In genomic region chr2:28390241-28390856, GRCh38 we compare ENCODE assay signal across 1 cellular context.
A peak's percentile ranks its signal among the peaks of the same experiment; 100 is the strongest.
TF ChIP-seq lines count a peak whose summit lies in the region.

No MANE protein-coding gene starts in this region.

TF ChIP-seq in HepG2, 621 proteins besides CTCF, POLR2A, EP300 and RAD21 (continued from another document and continues in another):
- 0 out of 2 replicates have a peak, but pooled peaks have one; percentile 17 for TF ChIP-seq DZIP1 (CRISPR knock-in tag; IDR thresholded peaks at IDR 0.05)
- TF ChIP-seq POLR2AphosphoS5 (IDR thresholded peaks at IDR 0.05; ENCODE audit: low read depth, low read length), result no peak
- TF ChIP-seq NFE2 (CRISPR knock-in tag; IDR thresholded peaks at IDR 0.05), result no peak
- TF ChIP-seq CBFB (CRISPR knock-in tag; IDR thresholded peaks at IDR 0.05), result no peak
- 0 out of 2 replicates have a peak, but pooled peaks have one; percentile 61 for TF ChIP-seq LRRFIP1 (CRISPR knock-in tag; conservative IDR thresholded peaks at IDR 0.05)
- no peak for TF ChIP-seq SCMH1 (CRISPR knock-in tag; IDR thresholded peaks at IDR 0.05; ENCODE audit: borderline replicate concordance)
- TF ChIP-seq ZNF431 (CRISPR knock-in tag; IDR thresholded peaks at IDR 0.05; ENCODE audit: borderline replicate concordance, low read depth), result no peak
- no peak for TF ChIP-seq TCF7L2 (IDR thresholded peaks at IDR 0.05; ENCODE audit: low read depth, low read length)
- no peak for TF ChIP-seq ZNF512 (CRISPR knock-in tag; IDR thresholded peaks at IDR 0.05)
- peak; percentile 56 for TF ChIP-seq CSRNP1 (CRISPR knock-in tag; IDR thresholded peaks at IDR 0.05)
- TF ChIP-seq ZBTB37 (CRISPR knock-in tag; IDR thresholded peaks at IDR 0.05), result no peak
- peak; percentile 27; the same call in 1 of the 2 replicates for TF ChIP-seq PHF20 (CRISPR knock-in tag; IDR thresholded peaks at IDR 0.05)
- TF ChIP-seq ZNF343 (CRISPR knock-in tag; IDR thresholded peaks at IDR 0.05), result no peak
- peak; percentile 72 for TF ChIP-seq PATZ1 (CRISPR knock-in tag; IDR thresholded peaks at IDR 0.05)
- TF ChIP-seq ZNF576 (CRISPR knock-in tag; IDR thresholded peaks at IDR 0.05), result peak; percentile 37; the same call in 1 of the 2 replicates
- TF ChIP-seq KLF16 (CRISPR knock-in tag; IDR thresholded peaks at IDR 0.05), result peak in 1 of 2 experiments; percentile 66; a peak in 2 of 4 replicates
- TF ChIP-seq ZFP36L1 (CRISPR knock-in tag; IDR thresholded peaks at IDR 0.05), result no peak
- no peak; the same call in 1 of the 2 replicates for TF ChIP-seq CCDC6 (CRISPR knock-in tag; IDR thresholded peaks at IDR 0.05)
- TF ChIP-seq HOMEZ (CRISPR knock-in tag; IDR thresholded peaks at IDR 0.05; ENCODE audit: low read depth), result no peak
- no peak for TF ChIP-seq NFYB (CRISPR knock-in tag; IDR thresholded peaks at IDR 0.05)
- 0 out of 2 replicates have a peak, but pooled peaks have one; percentile 31 for TF ChIP-seq ATF6 (CRISPR knock-in tag; conservative IDR thresholded peaks at IDR 0.05)
- TF ChIP-seq TEAD3 (CRISPR knock-in tag; optimal IDR thresholded peaks at IDR 0.05; ENCODE audit: borderline replicate concordance), result no peak
- no peak for TF ChIP-seq ARNT (IDR thresholded peaks at IDR 0.05)
- peak; percentile 31 for TF ChIP-seq DBP (CRISPR knock-in tag; IDR thresholded peaks at IDR 0.05; ENCODE audit: not compliant biosample characterization)
- TF ChIP-seq ZNF143 (CRISPR knock-in tag; IDR thresholded peaks at IDR 0.05), result peak; percentile 27; the same call in 1 of the 2 replicates
- peak; percentile 77; the same call in 1 of the 2 replicates for TF ChIP-seq ZNF563 (CRISPR knock-in tag; IDR thresholded peaks at IDR 0.05)
- 0 out of 2 replicates have a peak, but pooled peaks have one; percentile 19 for TF ChIP-seq NR0B2 (CRISPR knock-in tag; IDR thresholded peaks at IDR 0.05)
- TF ChIP-seq ZNF317 (CRISPR knock-in tag; IDR thresholded peaks at IDR 0.05), result peak; percentile 72; the same call in 1 of the 2 replicates
- TF ChIP-seq ZNF569 (CRISPR knock-in tag; IDR thresholded peaks at IDR 0.05; ENCODE audit: borderline replicate concordance), result no peak
- peak; percentile 1; the same call in 1 of the 2 replicates for TF ChIP-seq ZNF3 (CRISPR knock-in tag; IDR thresholded peaks at IDR 0.05)
- no peak for TF ChIP-seq ZNF773 (CRISPR knock-in tag; IDR thresholded peaks at IDR 0.05; ENCODE audit: borderline replicate concordance)
- TF ChIP-seq GTF2F1 (IDR thresholded peaks at IDR 0.05; ENCODE audit: low read length), result no peak
- TF ChIP-seq MTA1 (CRISPR knock-in tag; IDR thresholded peaks at IDR 0.05; ENCODE audit: borderline replicate concordance), result no peak
